Comparison of ENCODE assay signal across 8 cellular contexts in genomic region chr2:10410001-10410671, GRCh38. TPM values are rescaled to one million over a fixed set of nuclear protein-coding genes. Genes with fewer than 3 reads are reported as not detected.
A peak's percentile ranks its signal among the peaks of the same experiment; 100 is the strongest.
DNase-seq lines count a peak whose midpoint lies in the region; ATAC-seq and TF ChIP-seq lines count a peak whose summit lies in the region.

No MANE protein-coding gene starts in this region.

- DNase-seq in NOMO-1 treated with DMSO at 0.1 percent for 48 hours (lab: John Stamatoyannopoulos, UW; ENCODE audit: unreplicated experiment) (peak; percentile 91), myocyte (ENCODE audit: low read depth) (peak; percentile 91), SHP77 (lab: John Stamatoyannopoulos, UW) (no peak), H4 (ENCODE audit: low spot score) (no peak), stomach (no peak)
- no peak for DNase-seq in activated effector memory CD4-positive, alpha-beta T cell treated with Interleukin-2 at 50 U/mL for 16 hours

- peak; percentile 34 for TF ChIP-seq POLR2A in GM18951 (IDR thresholded peaks at IDR 0.05; ENCODE audit: extremely low read depth, insufficient read depth, insufficient read length)
- TF ChIP-seq POLR2A in stomach (IDR thresholded peaks at IDR 0.05), result no peak

- WGBS in stomach, 5 donors, result 69 to 78% (median 76%) methylated on average over 13 of the region's 13 CpGs

- no peaks in the 10 kb centered on the region for H3K9me3 ChIP-seq in stomach

- in situ Hi-C loops in GM18951 (cut with MboI; ENCODE audit: low sequenced_read_pairs, unreplicated experiment), result no loop called here

- no peak for TF ChIP-seq EP300 in stomach (IDR thresholded peaks at IDR 0.05)

- no peak overlapping the region for H3K4me3 ChIP-seq in stomach

- intact Hi-C loops in stomach (cut with DNase I; ENCODE audit: low total_unique reads), result no loop called here

- peak; percentile 50 for ATAC-seq in HG02852 (IDR thresholded peaks at IDR 0.05; ENCODE audit: unreplicated experiment)

- H3K27ac ChIP-seq in stomach, result peak overlapping the region in 2 of 5 donors; percentile 59 to 88

- peaks cover 52 to 85% (median 64%) of the 10 kb centered on the region in 4 donors for H3K4me1 ChIP-seq in stomach

- H3K36me3 ChIP-seq in stomach, result peaks cover 0 to 5% (median 2%) of the 10 kb centered on the region in 4 donors

- no peaks in the 10 kb centered on the region for H3K27me3 ChIP-seq in stomach

- no peak for TF ChIP-seq CTCF in stomach (IDR thresholded peaks at IDR 0.05)

RNA-seq across cellular contexts. Expression of gene ODC1, which starts 38.0 kb away (rescaled TPM):
- total RNA-seq in myocyte, result 338 and 376 TPM in 2 replicates
- polyA plus RNA-seq in myocyte (2012), result 107 TPM
- 123 and 131 TPM in 2 replicates for total RNA-seq in H4 (2014; rRNA removed; shearing (Covaris generic))
- 100 to 1,000 TPM in 3 of 5 donors, 10 to 100 TPM in 2; 33.0 to 148 (median 113) TPM for total RNA-seq in stomach
- 10 to 100 TPM; 32.2 to 51.8 (median 36.2) TPM for polyA plus RNA-seq in stomach

Comparison
In these comparisons a context has a peak if more than half of its experiments do, and no peak if none do; other contexts are left out.
1. DNase-seq: peak in NOMO-1 treated with DMSO at 0.1 percent for 48 hours (single experiment) and myocyte (single experiment); none in SHP77 (0 of 2), H4 (single experiment), activated effector memory CD4-positive, alpha-beta T cell treated with Interleukin-2 at 50 U/mL for 16 hours (single experiment) and stomach (single experiment).